ENCODE assay signal across 13 cellular contexts in genomic region chr6:36432151-36432633, GRCh38.
DNase-seq lines count a peak whose midpoint lies in the region; ATAC-seq and TF ChIP-seq lines count a peak whose summit lies in the region.
"Had no signal": no experiment of that assay in that cellular context is flagged by ENCODE, and none has a peak within 500 bp of the region (broad histone marks: within the 10 kb centered on the region; RNA-seq: fewer than 3 reads in every experiment).

No MANE protein-coding gene starts in this region.

- TF ChIP-seq CTCF in AG10803 (conservative IDR thresholded peaks at IDR 0.05; ENCODE audit: low read length) = no peak
- TF ChIP-seq CTCF in GM20000 (IDR thresholded peaks at IDR 0.05; ENCODE audit: extremely low read depth, missing control alignments) = no peak

- H3K27ac Mint-ChIP-seq in T-helper 2 cell treated with Interferon-gamma antibody and Interleukin-4, amounts not matched to agents 5 μg/mL and 100 μg/mL, for 36 hours = no peak overlapping the region
- H3K27ac Mint-ChIP-seq: activated naive CD8-positive, alpha-beta T cell treated with anti-CD3 and anti-CD28 coated beads, Interleukin-2, amount 10 ng/mL, durations not matched to agents 7 days and 5 days; T-helper 1 cell treated with Interleukin-12 subunit alpha and Interleukin-12 subunit beta and Interleukin-4 antibody, amounts not matched to agents 30 μg/mL and 1 μg/mL, for 36 hours had no signal

- H3K4me3 Mint-ChIP-seq in T-helper 2 cell treated with Interferon-gamma antibody and Interleukin-4, amounts not matched to agents 5 μg/mL and 100 μg/mL, for 36 hours = no peak overlapping the region
- H3K4me3 Mint-ChIP-seq: activated naive CD8-positive, alpha-beta T cell treated with anti-CD3 and anti-CD28 coated beads, Interleukin-2, amount 10 ng/mL, durations not matched to agents 7 days and 5 days; T-helper 1 cell treated with Interleukin-12 subunit alpha and Interleukin-12 subunit beta and Interleukin-4 antibody, amounts not matched to agents 30 μg/mL and 1 μg/mL, for 36 hours had no signal

- H3K36me3 Mint-ChIP-seq in T-helper 2 cell treated with Interferon-gamma antibody and Interleukin-4, amounts not matched to agents 5 μg/mL and 100 μg/mL, for 36 hours (ENCODE audit: low read depth) = no peaks in the 10 kb centered on the region
- H3K36me3 Mint-ChIP-seq: activated naive CD8-positive, alpha-beta T cell treated with anti-CD3 and anti-CD28 coated beads, Interleukin-2, amount 10 ng/mL, durations not matched to agents 7 days and 5 days had no signal

- H3K4me3 ChIP-seq in AG10803 (ENCODE audit: low read length) = no peak overlapping the region

- H3K9me3 Mint-ChIP-seq in T-helper 2 cell treated with Interferon-gamma antibody and Interleukin-4, amounts not matched to agents 5 μg/mL and 100 μg/mL, for 36 hours = no peaks in the 10 kb centered on the region
- H3K9me3 Mint-ChIP-seq: activated naive CD8-positive, alpha-beta T cell treated with anti-CD3 and anti-CD28 coated beads, Interleukin-2, amount 10 ng/mL, durations not matched to agents 7 days and 5 days; T-helper 1 cell treated with Interleukin-12 subunit alpha and Interleukin-12 subunit beta and Interleukin-4 antibody, amounts not matched to agents 30 μg/mL and 1 μg/mL, for 36 hours had no signal

- H3K27me3 Mint-ChIP-seq in T-helper 2 cell treated with Interferon-gamma antibody and Interleukin-4, amounts not matched to agents 5 μg/mL and 100 μg/mL, for 36 hours (ENCODE audit: low read depth) = peaks cover 3% of the 10 kb centered on the region

- no peak for ATAC-seq in HG03571 (IDR thresholded peaks at IDR 0.05; ENCODE audit: unreplicated experiment)
- ATAC-seq in HG02981 (IDR thresholded peaks at IDR 0.05; ENCODE audit: unreplicated experiment) = no peak

- DNase-seq in AG10803 (ENCODE audit: low read depth) (peak; percentile 82), GM20000 (ENCODE audit: low spot score) (peak; percentile 36), T1000 (lab: John Stamatoyannopoulos, UW) (peak; percentile 18), kidney glomerular epithelial cell (lab: John Stamatoyannopoulos, UW) (peak; percentile 56), NCI-H774 (lab: John Stamatoyannopoulos, UW) (no peak)
- no peak for DNase-seq in T-helper 2 cell treated with Interferon-gamma antibody and Interleukin-4, amounts not matched to agents 5 μg/mL and 100 μg/mL, for 36 hours (ENCODE audit: low spot score)
- DNase-seq: activated CD8-positive, alpha-beta memory T cell treated with anti-CD3 and anti-CD28 coated beads for 24 hours; activated naive CD8-positive, alpha-beta T cell treated with anti-CD3 and anti-CD28 coated beads, Interleukin-2, amount 10 ng/mL, durations not matched to agents 7 days and 5 days; effector CD8-positive, alpha-beta T cell; NCI-H2029 treated with DMSO at 0.1 percent for 48 hours had no signal

- H3K4me1 Mint-ChIP-seq in T-helper 2 cell treated with Interferon-gamma antibody and Interleukin-4, amounts not matched to agents 5 μg/mL and 100 μg/mL, for 36 hours (ENCODE audit: low read depth) = no peaks in the 10 kb centered on the region

Comparison
In these comparisons a context has a peak if more than half of its experiments do, and no peak if none do; other contexts are left out.
1. DNase-seq: peak in AG10803 (single experiment), GM20000 (single experiment), T1000 (single experiment) and kidney glomerular epithelial cell (single experiment); none in NCI-H774 (single experiment) and T-helper 2 cell treated with Interferon-gamma antibody and Interleukin-4, amounts not matched to agents 5 μg/mL and 100 μg/mL, for 36 hours (single experiment).